In genomic region chr14:23406244-23406643, GRCh38 we compare ENCODE assay signal across 1 cellular context.
TF ChIP-seq lines count a peak whose summit lies in the region.

No MANE protein-coding gene starts in this region.

TF ChIP-seq in HEK293, 187 proteins besides CTCF, POLR2A, EP300 and RAD21 (continued from another document):
- TF ChIP-seq ZNF645 (tag by site-specific recombination; IDR thresholded peaks at IDR 0.05) (no peak), ZNF10 (tag by site-specific recombination; IDR thresholded peaks at IDR 0.05) (no peak), ZNF747 (tag by site-specific recombination; IDR thresholded peaks at IDR 0.05) (no peak), ZNF239 (tag by site-specific recombination; IDR thresholded peaks at IDR 0.05) (no peak), KLF8 (tag by site-specific recombination; IDR thresholded peaks at IDR 0.05) (no peak), ZEB2 (tag by site-specific recombination; IDR thresholded peaks at IDR 0.05) (no peak), ZNF112 (tag by site-specific recombination; IDR thresholded peaks at IDR 0.05) (no peak), ZNF837 (tag by site-specific recombination; IDR thresholded peaks at IDR 0.05) (no peak), ZNF585B (tag by site-specific recombination; IDR thresholded peaks at IDR 0.05) (peak; percentile 51)
